10 cellular contexts compared by ENCODE assay signal in the genomic region with DNA sequence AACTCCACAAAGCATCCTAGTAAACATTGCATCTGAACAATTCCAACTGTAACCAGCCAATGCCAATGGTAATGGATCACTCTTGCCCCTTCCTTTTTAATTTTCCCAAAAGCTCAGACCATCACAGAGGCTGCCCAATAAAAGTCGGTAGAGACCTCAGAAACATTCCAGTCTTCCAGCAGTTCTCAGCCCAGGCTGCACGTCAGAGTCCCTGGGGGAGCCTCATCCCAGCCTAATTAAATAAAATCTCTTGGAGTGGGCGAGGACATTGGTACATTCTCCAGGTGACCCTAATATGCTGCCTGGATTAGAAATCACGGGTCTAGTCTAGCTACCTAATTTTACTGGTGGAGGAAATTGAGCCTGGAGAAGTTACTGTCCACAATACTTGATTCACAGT.
"Had no signal": no experiment of that assay in that cellular context is flagged by ENCODE, and none has a peak within 500 bp of the region (broad histone marks: within the 10 kb centered on the region; RNA-seq: fewer than 3 reads in every experiment).

No MANE protein-coding gene starts in this region.

- H3K27ac ChIP-seq: psoas muscle, skin epidermis, upper lobe of left lung had no signal

- H3K9me3 ChIP-seq: psoas muscle, upper lobe of left lung had no signal

- DNase-seq: activated T-cell treated with anti-CD3 and anti-CD28 coated beads, Interleukin-2, amount 50 U/mL, for 72 hours; caudate nucleus; erythroblast; left colon; mammary epithelial cell; nucleus accumbens; psoas muscle; substantia nigra; upper lobe of left lung had no signal

- H3K4me1 ChIP-seq: psoas muscle, upper lobe of left lung had no signal

- H3K4me3 ChIP-seq: psoas muscle, skin epidermis, upper lobe of left lung had no signal

- H3K36me3 ChIP-seq: upper lobe of left lung had no signal

- H3K27me3 ChIP-seq: upper lobe of left lung had no signal
